8 cellular contexts compared by ENCODE assay signal in the genomic region with DNA sequence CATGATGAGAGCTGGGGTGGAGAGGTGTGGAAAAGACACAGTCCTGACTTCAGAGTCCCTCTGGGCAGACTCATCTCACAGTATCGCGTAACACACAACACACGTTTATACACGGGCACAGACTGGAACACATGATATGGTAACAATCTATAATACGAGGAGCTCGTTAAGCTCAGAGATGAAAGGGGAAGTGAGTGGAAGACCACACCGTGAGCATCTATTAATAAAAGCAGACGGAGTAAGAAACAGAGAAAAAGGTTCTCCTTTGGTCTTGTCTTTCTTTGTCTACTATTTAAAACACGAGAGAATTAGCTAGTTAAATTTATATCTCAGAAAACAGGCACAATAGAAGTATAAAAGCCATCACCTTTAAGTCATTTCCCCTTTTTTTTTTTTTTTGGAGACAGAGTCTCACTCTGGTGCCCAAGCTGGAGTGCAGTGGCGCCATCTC. TPM values are rescaled to one million over a fixed set of nuclear protein-coding genes. Genes with fewer than 3 reads are reported as not detected.
A peak's percentile ranks its signal among the peaks of the same experiment; 100 is the strongest.
DNase-seq lines count a peak whose midpoint lies in the region; ATAC-seq and TF ChIP-seq lines count a peak whose summit lies in the region.

No MANE protein-coding gene starts in this region.

- CTCF ChIA-PET in CD8-positive, alpha-beta T cell (lab: Charles Lee), result interaction anchor here (0.7 kb wide), 1 partner anchor 89 kb away, joined by 4 read pairs; no protein-coding TSS in a partner anchor

- TF ChIP-seq POLR2A in NB4 (IDR thresholded peaks at IDR 0.05; ENCODE audit: extremely low read depth, insufficient read length), result no peak

- H3K4me3 ChIP-seq in CD8-positive, alpha-beta T cell (ENCODE audit: low read depth, low read length), result no peak overlapping the region
- no peak overlapping the region for H3K4me3 ChIP-seq in NB4 (ENCODE audit: low read depth, low read length)

- no peaks in the 10 kb centered on the region for H3K27me3 Mint-ChIP-seq in CD8-positive, alpha-beta T cell (ENCODE audit: low read depth)
- H3K27me3 Mint-ChIP-seq in endothelial cell (ENCODE audit: unreplicated experiment), result peaks cover 2% of the 10 kb centered on the region

- H3K27ac Mint-ChIP-seq in CD8-positive, alpha-beta T cell, result peak overlapping the region; percentile 66
- H3K27ac Mint-ChIP-seq in endothelial cell (ENCODE audit: unreplicated experiment), result peak overlapping the region; percentile 13

- DNase-seq in CD8-positive, alpha-beta T cell, result no peak
- DNase-seq in NB4 (ENCODE audit: low read depth) (peak; percentile 59), endothelial cell (ENCODE audit: low spot score) (no peak), NCI-H524 (lab: John Stamatoyannopoulos, UW) (no peak), T1000 (lab: John Stamatoyannopoulos, UW) (no peak), cortex of kidney (lab: John Stamatoyannopoulos, UW) (no peak), NCI-H187 (lab: John Stamatoyannopoulos, UW) (no peak)

- peaks cover 89% of the 10 kb centered on the region for H3K4me1 Mint-ChIP-seq in CD8-positive, alpha-beta T cell (ENCODE audit: low read depth)
- peaks cover 49% of the 10 kb centered on the region for H3K4me1 Mint-ChIP-seq in endothelial cell (ENCODE audit: unreplicated experiment)

- no peak overlapping the region for H3K27ac ChIP-seq in CD8-positive, alpha-beta T cell (ENCODE audit: low read depth, low read length)

- H3K9me3 ChIP-seq in CD8-positive, alpha-beta T cell (ENCODE audit: low read length), result no peaks in the 10 kb centered on the region

- intact Hi-C loops in CD8-positive, alpha-beta T cell (cut with DNase I, micrococcal nuclease), result loop anchor here in 1 of 2 experiments (1.0 kb wide), 1 partner anchor 7 kb away; no protein-coding TSS in a partner anchor

- peak; percentile 51 for ATAC-seq in CD8-positive, alpha-beta T cell
- ATAC-seq in GM21447 (IDR thresholded peaks at IDR 0.05; ENCODE audit: unreplicated experiment), result peak; percentile 62

- no peaks in the 10 kb centered on the region for H3K27me3 ChIP-seq in CD8-positive, alpha-beta T cell (ENCODE audit: insufficient read depth, low read length)

- H3K4me1 ChIP-seq in CD8-positive, alpha-beta T cell (ENCODE audit: insufficient read depth, low read length), result peaks cover 91% of the 10 kb centered on the region

- no peak for TF ChIP-seq CTCF in CD8-positive, alpha-beta T cell (IDR thresholded peaks at IDR 0.05)
- TF ChIP-seq CTCF in NB4 (IDR thresholded peaks at IDR 0.05; ENCODE audit: low read depth, low read length) (no peak), endothelial cell (IDR thresholded peaks at IDR 0.05; ENCODE audit: unreplicated experiment) (no peak)

- H3K9me3 Mint-ChIP-seq in CD8-positive, alpha-beta T cell, result peaks cover 4% of the 10 kb centered on the region
- H3K9me3 Mint-ChIP-seq in endothelial cell (ENCODE audit: unreplicated experiment), result no peaks in the 10 kb centered on the region

- POLR2A ChIA-PET in CD8-positive, alpha-beta T cell (lab: Charles Lee), result interaction anchor here (0.9 to 1.0 kb wide), 3 partner anchors 12 to 161 kb away, joined by 3 to 5 read pairs (median 4); no protein-coding TSS in a partner anchor

- H3K36me3 ChIP-seq in CD8-positive, alpha-beta T cell (ENCODE audit: insufficient read depth, low read length), result no peaks in the 10 kb centered on the region

- H3K36me3 Mint-ChIP-seq in CD8-positive, alpha-beta T cell, result peaks cover 21% of the 10 kb centered on the region
- H3K36me3 Mint-ChIP-seq in endothelial cell (ENCODE audit: low read depth, unreplicated experiment), result peaks cover 2% of the 10 kb centered on the region

- H3K4me3 Mint-ChIP-seq in CD8-positive, alpha-beta T cell, result peak overlapping the region; percentile 64
- no peak overlapping the region for H3K4me3 Mint-ChIP-seq in endothelial cell (ENCODE audit: unreplicated experiment)

RNA-seq across cellular contexts. Expression of gene ANKRD11, which starts 13.5 kb away (rescaled TPM):
- 100 to 1,000 TPM; 257 to 260 TPM for total RNA-seq in CD8-positive, alpha-beta T cell
- total RNA-seq in endothelial cell (ENCODE audit: unreplicated experiment), result 165 TPM

RNA-seq across cellular contexts. Expression of gene SPG7, which starts 31.4 kb away (rescaled TPM):
- total RNA-seq in CD8-positive, alpha-beta T cell, result 100 to 1,000 TPM; 159 to 180 TPM
- total RNA-seq in endothelial cell (ENCODE audit: unreplicated experiment), result 207 TPM
